ENCODE assay signal across 1 cellular context in genomic region chr6:88165087-88165876, GRCh38.
TF ChIP-seq lines count a peak whose summit lies in the region.

No MANE protein-coding gene starts in this region.

TF ChIP-seq in GM12878, 131 proteins besides CTCF, POLR2A, EP300 and RAD21 (continued from another document):
- TF ChIP-seq ZBTB33 (IDR thresholded peaks at IDR 0.05) (no peak), NFIC (IDR thresholded peaks at IDR 0.05; ENCODE audit: low read depth, low read length) (no peak), CHD4 (IDR thresholded peaks at IDR 0.05) (no peak), SUZ12 (IDR thresholded peaks at IDR 0.05; ENCODE audit: unreplicated experiment) (no peak)
- TF ChIP-seq, protein P1, sequence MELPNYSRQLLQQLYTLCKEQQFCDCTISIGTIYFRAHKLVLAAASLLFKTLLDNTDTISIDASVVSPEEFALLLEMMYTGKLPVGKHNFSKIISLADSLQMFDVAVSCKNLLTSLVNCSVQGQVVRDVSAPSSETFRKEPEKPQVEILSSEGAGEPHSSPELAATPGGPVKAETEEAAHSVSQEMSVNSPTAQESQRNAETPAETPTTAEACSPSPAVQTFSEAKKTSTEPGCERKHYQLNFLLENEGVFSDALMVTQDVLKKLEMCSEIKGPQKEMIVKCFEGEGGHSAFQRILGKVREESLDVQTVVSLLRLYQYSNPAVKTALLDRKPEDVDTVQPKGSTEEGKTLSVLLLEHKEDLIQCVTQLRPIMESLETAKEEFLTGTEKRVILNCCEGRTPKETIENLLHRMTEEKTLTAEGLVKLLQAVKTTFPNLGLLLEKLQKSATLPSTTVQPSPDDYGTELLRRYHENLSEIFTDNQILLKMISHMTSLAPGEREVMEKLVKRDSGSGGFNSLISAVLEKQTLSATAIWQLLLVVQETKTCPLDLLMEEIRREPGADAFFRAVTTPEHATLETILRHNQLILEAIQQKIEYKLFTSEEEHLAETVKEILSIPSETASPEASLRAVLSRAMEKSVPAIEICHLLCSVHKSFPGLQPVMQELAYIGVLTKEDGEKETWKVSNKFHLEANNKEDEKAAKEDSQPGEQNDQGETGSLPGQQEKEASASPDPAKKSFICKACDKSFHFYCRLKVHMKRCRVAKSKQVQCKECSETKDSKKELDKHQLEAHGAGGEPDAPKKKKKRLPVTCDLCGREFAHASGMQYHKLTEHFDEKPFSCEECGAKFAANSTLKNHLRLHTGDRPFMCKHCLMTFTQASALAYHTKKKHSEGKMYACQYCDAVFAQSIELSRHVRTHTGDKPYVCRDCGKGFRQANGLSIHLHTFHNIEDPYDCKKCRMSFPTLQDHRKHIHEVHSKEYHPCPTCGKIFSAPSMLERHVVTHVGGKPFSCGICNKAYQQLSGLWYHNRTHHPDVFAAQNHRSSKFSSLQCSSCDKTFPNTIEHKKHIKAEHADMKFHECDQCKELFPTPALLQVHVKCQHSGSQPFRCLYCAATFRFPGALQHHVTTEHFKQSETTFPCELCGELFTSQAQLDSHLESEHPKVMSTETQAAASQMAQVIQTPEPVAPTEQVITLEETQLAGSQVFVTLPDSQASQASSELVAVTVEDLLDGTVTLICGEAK (IDR thresholded peaks at IDR 0.05; ENCODE audit: borderline replicate concordance), result 0 out of 2 replicates have a peak, but pooled peaks have one; percentile 21
